ENCODE assay signal across 24 cellular contexts in genomic region chr4:157280673-157281072, GRCh38.
"Had no signal": no experiment of that assay in that cellular context is flagged by ENCODE, and none has a peak within 500 bp of the region (broad histone marks: within the 10 kb centered on the region; RNA-seq: fewer than 3 reads in every experiment).

No MANE protein-coding gene starts in this region.

- H3K4me3 ChIP-seq: coronary artery, left ventricle myocardium inferior, transverse colon, uterus had no signal

- H3K9me3 Mint-ChIP-seq: activated CD4-positive, alpha-beta T cell treated with anti-CD3 and anti-CD28 coated beads, Interleukin-2, amount 10 ng/mL, durations not matched to agents 7 days and 5 days; activated naive CD4-positive, alpha-beta T cell treated with anti-CD3 and anti-CD28 coated beads, Interleukin-2, amount 50 U/mL, for 24 hours; activated T-helper 1 cell treated with anti-CD3 and anti-CD28 coated beads, Interleukin-12 subunit alpha, Interleukin-12 subunit beta, Interleukin-2, Interleukin-4 antibody, amounts not matched to agents 30 ng/mL and 10 ng/mL and 1 ng/mL, durations not matched to agents 14 hours and 24 hours and 36 hours; T-helper 2 cell treated with Interferon-gamma antibody and Interleukin-4, amounts not matched to agents 5 μg/mL and 100 μg/mL, for 36 hours had no signal

- H3K9me3 ChIP-seq: transverse colon, uterus had no signal

- H3K4me3 Mint-ChIP-seq: activated CD4-positive, alpha-beta T cell treated with anti-CD3 and anti-CD28 coated beads, Interleukin-2, amount 10 ng/mL, durations not matched to agents 7 days and 5 days; activated CD8-positive, alpha-beta memory T cell treated with anti-CD3 and anti-CD28 coated beads, Interleukin-2, amount 10 ng/mL, durations not matched to agents 7 days and 5 days; activated CD8-positive, alpha-beta T cell treated with anti-CD3 and anti-CD28 coated beads for 36 hours; activated naive CD4-positive, alpha-beta T cell treated with anti-CD3 and anti-CD28 coated beads, Interleukin-2, amount 50 U/mL, for 24 hours; activated T-helper 1 cell treated with anti-CD3 and anti-CD28 coated beads, Interleukin-12 subunit alpha, Interleukin-12 subunit beta, Interleukin-2, Interleukin-4 antibody, amounts not matched to agents 30 ng/mL and 10 ng/mL and 1 ng/mL, durations not matched to agents 14 hours and 24 hours and 36 hours; central memory CD8-positive, alpha-beta T cell; immature natural killer cell; mesothelial cell of epicardium; natural killer cell; stimulated activated naive B cell treated with anti-CD40 and anti-IgM and Interleukin-4, amounts not matched to agents 10 μg/mL and 1 μg/mL and 100 μg/mL, for 72 hours; T-helper 2 cell treated with Interferon-gamma antibody and Interleukin-4, amounts not matched to agents 5 μg/mL and 100 μg/mL, for 36 hours had no signal

- H3K4me1 ChIP-seq: left ventricle myocardium inferior, transverse colon, uterus had no signal

- H3K27me3 Mint-ChIP-seq: activated CD4-positive, alpha-beta T cell treated with anti-CD3 and anti-CD28 coated beads, Interleukin-2, amount 10 ng/mL, durations not matched to agents 7 days and 5 days; activated CD8-positive, alpha-beta memory T cell treated with anti-CD3 and anti-CD28 coated beads, Interleukin-2, amount 10 ng/mL, durations not matched to agents 7 days and 5 days; activated CD8-positive, alpha-beta T cell treated with anti-CD3 and anti-CD28 coated beads for 36 hours; activated naive CD4-positive, alpha-beta T cell treated with anti-CD3 and anti-CD28 coated beads, Interleukin-2, amount 50 U/mL, for 24 hours; central memory CD8-positive, alpha-beta T cell; stimulated activated naive B cell treated with anti-CD40 and anti-IgM and Interleukin-4, amounts not matched to agents 10 μg/mL and 1 μg/mL and 100 μg/mL, for 72 hours had no signal

- H3K36me3 Mint-ChIP-seq: activated CD8-positive, alpha-beta memory T cell treated with anti-CD3 and anti-CD28 coated beads, Interleukin-2, amount 10 ng/mL, durations not matched to agents 7 days and 5 days; activated naive CD4-positive, alpha-beta T cell treated with anti-CD3 and anti-CD28 coated beads, Interleukin-2, amount 50 U/mL, for 24 hours; immature natural killer cell; mesothelial cell of epicardium; natural killer cell; stimulated activated naive B cell treated with anti-CD40 and anti-IgM and Interleukin-4, amounts not matched to agents 10 μg/mL and 1 μg/mL and 100 μg/mL, for 72 hours had no signal

- H3K27me3 ChIP-seq: brain microvascular endothelial cell, transverse colon, uterus had no signal

- ATAC-seq: activated CD8-positive, alpha-beta memory T cell treated with anti-CD3 and anti-CD28 coated beads, Interleukin-2, amount 10 ng/mL, durations not matched to agents 7 days and 5 days; activated CD8-positive, alpha-beta T cell treated with anti-CD3 and anti-CD28 coated beads for 36 hours; natural killer cell; stimulated activated naive B cell treated with anti-CD40 and anti-IgM and Interleukin-4, amounts not matched to agents 10 μg/mL and 1 μg/mL and 100 μg/mL, for 72 hours had no signal

- DNase-seq: activated CD4-positive, alpha-beta T cell treated with anti-CD3 and anti-CD28 coated beads, Interleukin-2, amount 10 ng/mL, durations not matched to agents 7 days and 5 days; activated CD4-positive, CD25-positive, alpha-beta regulatory T cell treated with anti-CD3 and anti-CD28 coated beads, Interleukin-2, amount 50 U/mL, for 72 hours; activated CD8-positive, alpha-beta memory T cell treated with anti-CD3 and anti-CD28 coated beads, Interleukin-2, amount 10 ng/mL, durations not matched to agents 7 days and 5 days; activated CD8-positive, alpha-beta T cell treated with anti-CD3 and anti-CD28 coated beads for 36 hours; activated gamma-delta T cell treated with Interleukin-2 at 50 U/mL for 16 hours; activated T-cell treated with anti-CD3 and anti-CD28 coated beads for 4 hours; anterior cingulate cortex; brain microvascular endothelial cell; immature natural killer cell; kidney glomerular epithelial cell; left ventricle myocardium inferior; natural killer cell; stimulated activated CD4-positive, alpha-beta T cell treated with anti-CD3 and anti-CD28 coated beads, Interleukin-2, amount 100 ng/mL, for 48 hours; stimulated activated CD8-positive, alpha-beta memory T cell treated with anti-CD3 and anti-CD28 coated beads, Interleukin-4, amount 100 ng/mL, for 48 hours; stimulated activated naive B cell treated with anti-CD40 and anti-IgM and Interleukin-4, amounts not matched to agents 10 μg/mL and 1 μg/mL and 100 μg/mL, for 72 hours; transverse colon; WERI-Rb-1 had no signal

- H3K27ac Mint-ChIP-seq: activated CD4-positive, alpha-beta T cell treated with anti-CD3 and anti-CD28 coated beads, Interleukin-2, amount 10 ng/mL, durations not matched to agents 7 days and 5 days; activated CD8-positive, alpha-beta memory T cell treated with anti-CD3 and anti-CD28 coated beads, Interleukin-2, amount 10 ng/mL, durations not matched to agents 7 days and 5 days; activated CD8-positive, alpha-beta T cell treated with anti-CD3 and anti-CD28 coated beads for 36 hours; activated naive CD4-positive, alpha-beta T cell treated with anti-CD3 and anti-CD28 coated beads, Interleukin-2, amount 50 U/mL, for 24 hours; activated T-helper 1 cell treated with anti-CD3 and anti-CD28 coated beads, Interleukin-12 subunit alpha, Interleukin-12 subunit beta, Interleukin-2, Interleukin-4 antibody, amounts not matched to agents 30 ng/mL and 10 ng/mL and 1 ng/mL, durations not matched to agents 14 hours and 24 hours and 36 hours; immature natural killer cell; mesothelial cell of epicardium; natural killer cell; stimulated activated naive B cell treated with anti-CD40 and anti-IgM and Interleukin-4, amounts not matched to agents 10 μg/mL and 1 μg/mL and 100 μg/mL, for 72 hours; T-helper 2 cell treated with Interferon-gamma antibody and Interleukin-4, amounts not matched to agents 5 μg/mL and 100 μg/mL, for 36 hours had no signal

- H3K36me3 ChIP-seq: brain microvascular endothelial cell, left ventricle myocardium inferior, transverse colon, uterus, WERI-Rb-1 had no signal

- H3K27ac ChIP-seq: brain microvascular endothelial cell, coronary artery, left ventricle myocardium inferior, transverse colon, WERI-Rb-1 had no signal

- H3K4me1 Mint-ChIP-seq: activated CD4-positive, alpha-beta T cell treated with anti-CD3 and anti-CD28 coated beads, Interleukin-2, amount 10 ng/mL, durations not matched to agents 7 days and 5 days; activated CD8-positive, alpha-beta memory T cell treated with anti-CD3 and anti-CD28 coated beads, Interleukin-2, amount 10 ng/mL, durations not matched to agents 7 days and 5 days; activated naive CD4-positive, alpha-beta T cell treated with anti-CD3 and anti-CD28 coated beads, Interleukin-2, amount 50 U/mL, for 24 hours; central memory CD8-positive, alpha-beta T cell; immature natural killer cell; mesothelial cell of epicardium; natural killer cell; stimulated activated naive B cell treated with anti-CD40 and anti-IgM and Interleukin-4, amounts not matched to agents 10 μg/mL and 1 μg/mL and 100 μg/mL, for 72 hours had no signal
